ENCODE assay signal across 14 cellular contexts in genomic region chr17:75673487-75673886, GRCh38.
"Had no signal": no experiment of that assay in that cellular context is flagged by ENCODE, and none has a peak within 500 bp of the region (broad histone marks: within the 10 kb centered on the region; RNA-seq: fewer than 3 reads in every experiment).

No MANE protein-coding gene starts in this region.

- H3K4me3 Mint-ChIP-seq: activated naive CD4-positive, alpha-beta T cell treated with anti-CD3 and anti-CD28 coated beads, Interleukin-2, amount 10 ng/mL, durations not matched to agents 7 days and 5 days; endodermal cell; mesothelial cell of epicardium; stimulated activated naive B cell treated with anti-CD40 and anti-IgM and Interleukin-4, amounts not matched to agents 10 μg/mL and 1 μg/mL and 100 μg/mL, for 72 hours had no signal

- H3K9me3 ChIP-seq: gastrocnemius medialis, heart right ventricle, lower lobe of right lung, thyroid gland, vagina had no signal

- H3K4me3 ChIP-seq: dorsolateral prefrontal cortex, gastrocnemius medialis, heart right ventricle, lower lobe of right lung, thyroid gland, vagina had no signal

- ATAC-seq: gastrocnemius medialis; heart right ventricle; left colon; lower lobe of right lung; stimulated activated naive B cell treated with anti-CD40 and anti-IgM and Interleukin-4, amounts not matched to agents 10 μg/mL and 1 μg/mL and 100 μg/mL, for 72 hours had no signal

- DNase-seq: activated naive CD4-positive, alpha-beta T cell treated with anti-CD3 and anti-CD28 coated beads, Interleukin-2, amount 10 ng/mL, durations not matched to agents 7 days and 5 days; dorsolateral prefrontal cortex; endodermal cell; erythroblast; gastrocnemius medialis; heart right ventricle; left colon; lower lobe of right lung; retina; stimulated activated CD4-positive, alpha-beta T cell treated with anti-CD3 and anti-CD28 coated beads, Interleukin-4, amount 100 ng/mL, for 1 hour; stimulated activated naive B cell treated with anti-CD40 and anti-IgM and Interleukin-4, amounts not matched to agents 10 μg/mL and 1 μg/mL and 100 μg/mL, for 72 hours; thyroid gland had no signal

- H3K27me3 Mint-ChIP-seq: activated naive CD4-positive, alpha-beta T cell treated with anti-CD3 and anti-CD28 coated beads, Interleukin-2, amount 10 ng/mL, durations not matched to agents 7 days and 5 days; stimulated activated naive B cell treated with anti-CD40 and anti-IgM and Interleukin-4, amounts not matched to agents 10 μg/mL and 1 μg/mL and 100 μg/mL, for 72 hours had no signal

- H3K27ac ChIP-seq: gastrocnemius medialis, heart right ventricle, lower lobe of right lung, thyroid gland, vagina had no signal

- H3K27me3 ChIP-seq: dorsolateral prefrontal cortex, gastrocnemius medialis, heart right ventricle, thyroid gland, vagina had no signal

- H3K27ac Mint-ChIP-seq: activated naive CD4-positive, alpha-beta T cell treated with anti-CD3 and anti-CD28 coated beads, Interleukin-2, amount 10 ng/mL, durations not matched to agents 7 days and 5 days; endodermal cell; mesothelial cell of epicardium; stimulated activated naive B cell treated with anti-CD40 and anti-IgM and Interleukin-4, amounts not matched to agents 10 μg/mL and 1 μg/mL and 100 μg/mL, for 72 hours had no signal

- H3K9me3 Mint-ChIP-seq: activated naive CD4-positive, alpha-beta T cell treated with anti-CD3 and anti-CD28 coated beads, Interleukin-2, amount 10 ng/mL, durations not matched to agents 7 days and 5 days; endodermal cell; mesothelial cell of epicardium; stimulated activated naive B cell treated with anti-CD40 and anti-IgM and Interleukin-4, amounts not matched to agents 10 μg/mL and 1 μg/mL and 100 μg/mL, for 72 hours had no signal
